7 cellular contexts compared by ENCODE assay signal in genomic region chr2:109614715-109615636, GRCh38. TPM values are rescaled to one million over a fixed set of nuclear protein-coding genes. Genes with fewer than 3 reads are reported as not detected.
DNase-seq lines count a peak whose midpoint lies in the region; ATAC-seq and TF ChIP-seq lines count a peak whose summit lies in the region.

No MANE protein-coding gene starts in this region.

- ATAC-seq in natural killer cell (no peak), HG03565 (IDR thresholded peaks at IDR 0.05; ENCODE audit: unreplicated experiment) (no peak)

- no peaks in the 10 kb centered on the region for H3K36me3 Mint-ChIP-seq in natural killer cell

- H4K8ac ChIP-seq in trophoblast cell (ENCODE audit: low read depth, low read length), result peak overlapping the region; percentile 57

- POLR2A ChIA-PET in HEK293T (lab: Yijun Ruan, JAX), result interaction anchor here (0.7 to 3.7 kb wide), 13 partner anchors 10 to 105 kb away, joined by 3 to 13 read pairs (median 4); no protein-coding TSS in a partner anchor

- peak overlapping the region; percentile 99 for H3K4ac ChIP-seq in trophoblast cell (ENCODE audit: low read depth, low read length)

- H3K4me3 ChIP-seq in foreskin fibroblast (ENCODE audit: low read depth in 1 of 2, low read length in 2 of 2) (peak overlapping the region; percentile 53 to 56), trophoblast cell (ENCODE audit: low read depth, low read length) (peak overlapping the region; percentile 83)

- peaks cover 3 to 6% of the 10 kb centered on the region in 2 experiments for H3K4me1 ChIP-seq in trophoblast cell (ENCODE audit: control insufficient read depth in 1 of 2, insufficient read depth in 2 of 2, low read length in 2 of 2)

- H3K18ac ChIP-seq in trophoblast cell (ENCODE audit: low read length), result peak overlapping the region; percentile 100

- H2AFZ ChIP-seq in trophoblast cell (ENCODE audit: insufficient read depth, low read length, poor library complexity), result peak overlapping the region; percentile 86

- peak overlapping the region; percentile 58 for H3K14ac ChIP-seq in trophoblast cell (ENCODE audit: low read length)

- peaks cover 26 to 53% of the 10 kb centered on the region in 2 donors for H3K27me3 Mint-ChIP-seq in natural killer cell (ENCODE audit: low read depth in 2 of 2)

- H3K27ac ChIP-seq in trophoblast cell (ENCODE audit: low read depth, low read length), result peak overlapping the region; percentile 88

- peak overlapping the region; percentile 57 for H2BK12ac ChIP-seq in trophoblast cell (ENCODE audit: low read length)

- peak overlapping the region; percentile 65 for H2BK120ac ChIP-seq in trophoblast cell (ENCODE audit: insufficient read depth, low read length, poor library complexity)

- no peaks in the 10 kb centered on the region for H3K36me3 ChIP-seq in trophoblast cell (ENCODE audit: control insufficient read depth in 1 of 2, insufficient read depth in 2 of 2, low read length in 2 of 2)

- H3K23ac ChIP-seq in trophoblast cell (ENCODE audit: low read length), result no peak overlapping the region

- peaks cover 27% of the 10 kb centered on the region for H3K79me1 ChIP-seq in trophoblast cell (ENCODE audit: low read length)

- H3K4me1 Mint-ChIP-seq in natural killer cell, result peaks cover 5 to 7% of the 10 kb centered on the region in 2 donors

- H3K79me2 ChIP-seq in trophoblast cell (ENCODE audit: control insufficient read depth, insufficient read depth, low read length, poor library complexity), result peaks cover 26% of the 10 kb centered on the region

- CTCF ChIA-PET in HEK293T (lab: Yijun Ruan, JAX), result interaction anchor here (0.5 to 1.0 kb wide), 2 partner anchors 31 to 69 kb away, joined by 5 to 6 read pairs; no protein-coding TSS in a partner anchor

- H3K9ac ChIP-seq in trophoblast cell (ENCODE audit: low read length), result peak overlapping the region; percentile 93

- no peak for TF ChIP-seq CTCF in foreskin fibroblast (IDR thresholded peaks at IDR 0.05; ENCODE audit: low read depth, low read length)
- no peak for TF ChIP-seq CTCF in natural killer cell (IDR thresholded peaks at IDR 0.05)

- peak overlapping the region; percentile 35 for H4K12ac ChIP-seq in trophoblast cell (ENCODE audit: low read depth, low read length)

- H3K27ac Mint-ChIP-seq in natural killer cell, result no peak overlapping the region

- no peaks in the 10 kb centered on the region for H3K27me3 ChIP-seq in trophoblast cell (ENCODE audit: insufficient read depth, low read length)

- H3K4me2 ChIP-seq in trophoblast cell (ENCODE audit: low read length), result peak overlapping the region; percentile 71

- no peaks in the 10 kb centered on the region for H3K9me3 ChIP-seq in trophoblast cell (ENCODE audit: insufficient read depth, low read depth, low read length)

- H2AK5ac ChIP-seq in trophoblast cell (ENCODE audit: low read length), result peak overlapping the region; percentile 59

- H4K91ac ChIP-seq in trophoblast cell (ENCODE audit: low read depth, low read length), result peak overlapping the region; percentile 77

- peaks cover 0 to 3% of the 10 kb centered on the region in 2 donors for H3K9me3 Mint-ChIP-seq in natural killer cell

- WGBS in trophoblast cell (ENCODE audit: extremely low coverage, insufficient coverage, insufficient read length), result no CpG with 5 or more reads among the region's 90 CpGs

- no peak overlapping the region for H3K4me3 Mint-ChIP-seq in natural killer cell

- H2BK5ac ChIP-seq in trophoblast cell (ENCODE audit: low read depth, low read length, poor library complexity), result peak overlapping the region; percentile 93

- intact Hi-C loops in natural killer cell (cut with micrococcal nuclease), result no loop called here

- peak; percentile 28 for DNase-seq in GM03348 (ENCODE audit: low spot score)
- DNase-seq in RKO (ENCODE audit: low spot score), result peak; percentile 38
- DNase-seq in foreskin fibroblast, result peak in 1 of 2 donors; percentile 40
- DNase-seq in trophoblast cell, result peak in 1 of 2 donors; percentile 37
- no peak for DNase-seq in HEK293T (ENCODE audit: extremely low spot score)
- DNase-seq in natural killer cell, result no peak

TF ChIP-seq in HEK293T, 16 proteins besides CTCF, POLR2A, EP300 and RAD21:
- TF ChIP-seq SP1 (IDR thresholded peaks at IDR 0.05) (no peak), LEF1 (IDR thresholded peaks at IDR 0.05; ENCODE audit: borderline replicate concordance) (no peak), NFRKB (IDR thresholded peaks at IDR 0.05) (no peak), ZNF384 (IDR thresholded peaks at IDR 0.05) (no peak), SUZ12 (IDR thresholded peaks at IDR 0.05) (no peak), CTBP1 (IDR thresholded peaks at IDR 0.05; ENCODE audit: borderline replicate concordance) (no peak), FOXK2 (IDR thresholded peaks at IDR 0.05) (no peak), ARNT (IDR thresholded peaks at IDR 0.05) (no peak), L3MBTL2 (conservative IDR thresholded peaks at IDR 0.05) (no peak), HDGF (IDR thresholded peaks at IDR 0.05; ENCODE audit: borderline replicate concordance) (no peak), ELF4 (IDR thresholded peaks at IDR 0.05) (no peak), FOXM1 (IDR thresholded peaks at IDR 0.05; ENCODE audit: borderline replicate concordance) (no peak), FOXA1 (IDR thresholded peaks at IDR 0.05) (no peak), TARDBP (IDR thresholded peaks at IDR 0.05) (no peak), BHLHE40 (IDR thresholded peaks at IDR 0.05; ENCODE audit: borderline replicate concordance) (no peak)
- TF ChIP-seq, protein P1, sequence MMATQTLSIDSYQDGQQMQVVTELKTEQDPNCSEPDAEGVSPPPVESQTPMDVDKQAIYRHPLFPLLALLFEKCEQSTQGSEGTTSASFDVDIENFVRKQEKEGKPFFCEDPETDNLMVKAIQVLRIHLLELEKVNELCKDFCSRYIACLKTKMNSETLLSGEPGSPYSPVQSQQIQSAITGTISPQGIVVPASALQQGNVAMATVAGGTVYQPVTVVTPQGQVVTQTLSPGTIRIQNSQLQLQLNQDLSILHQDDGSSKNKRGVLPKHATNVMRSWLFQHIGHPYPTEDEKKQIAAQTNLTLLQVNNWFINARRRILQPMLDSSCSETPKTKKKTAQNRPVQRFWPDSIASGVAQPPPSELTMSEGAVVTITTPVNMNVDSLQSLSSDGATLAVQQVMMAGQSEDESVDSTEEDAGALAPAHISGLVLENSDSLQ (IDR thresholded peaks at IDR 0.05), result no peak
TF ChIP-seq in HEK293T: peak in this region for 0.

RNA-seq across cellular contexts. Expression of gene SOWAHC, which starts 0.8 kb away (rescaled TPM):
- polyA plus RNA-seq in trophoblast cell (2013), result 28.1 and 29.3 TPM in 2 replicates
- total RNA-seq in natural killer cell, result under 1 TPM; 0.16 to 0.32 (median 0.23) TPM

RNA-seq across cellular contexts. Expression of gene SEPTIN10, which starts 1.2 kb away (rescaled TPM):
- 109 and 116 TPM in 2 replicates for polyA plus RNA-seq in trophoblast cell (2013)
- 1 to 10 TPM in 1 of 3 donors, under 1 TPM in 2; 0.25 to 2.6 (median 0.33) TPM for total RNA-seq in natural killer cell

Comparison
In these comparisons a context has a peak if more than half of its experiments do, and no peak if none do; other contexts are left out.
1. DNase-seq: peak in GM03348 (single experiment) and RKO (single experiment); none in HEK293T (single experiment) and natural killer cell (single experiment).